In the genomic region with DNA sequence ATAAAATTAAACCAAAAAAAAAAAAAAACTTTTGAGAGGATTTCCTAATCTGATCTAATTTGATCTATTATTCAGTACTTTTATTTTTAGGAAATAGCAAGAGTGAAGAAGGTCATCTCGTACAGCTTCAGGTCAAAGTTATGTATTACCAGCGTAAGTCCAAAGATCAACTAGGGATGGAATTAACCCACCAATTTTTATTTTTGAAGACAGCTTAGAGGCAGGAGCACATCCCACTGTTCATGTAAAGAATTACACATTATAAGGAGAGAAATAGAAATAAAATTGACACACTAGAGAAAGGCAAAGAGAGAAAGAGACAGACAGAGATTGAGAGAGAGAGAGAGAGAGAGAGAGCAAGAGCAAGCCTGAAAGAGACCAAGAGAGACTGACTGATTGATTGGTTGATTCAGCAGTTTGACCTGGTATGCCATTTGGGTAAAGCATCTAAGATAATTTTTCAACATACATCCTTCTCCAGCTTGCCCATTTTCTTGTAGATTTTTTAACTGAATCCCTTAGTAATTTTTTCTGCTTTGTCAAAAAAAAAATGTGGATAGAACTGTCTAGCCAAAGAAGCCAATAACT, we compare ENCODE assay signal across 25 cellular contexts. TPM values are rescaled to one million over a fixed set of nuclear protein-coding genes. Genes with fewer than 3 reads are reported as not detected.
DNase-seq lines count a peak whose midpoint lies in the region; ATAC-seq lines count a peak whose summit lies in the region.
"Had no signal": no experiment of that assay in that cellular context is flagged by ENCODE, and none has a peak within 500 bp of the region (broad histone marks: within the 10 kb centered on the region; RNA-seq: fewer than 3 reads in every experiment).

No MANE protein-coding gene starts in this region.

- no peak for DNase-seq in activated naive CD4-positive, alpha-beta T cell treated with anti-CD3 and anti-CD28 coated beads for 36 hours
- DNase-seq in activated naive CD4-positive, alpha-beta T cell treated with anti-CD3 and anti-CD28 coated beads, Interleukin-2, amount 10 ng/mL, durations not matched to agents 7 days and 5 days: no peak
- DNase-seq in T-helper 17 cell: no peak
- DNase-seq in left colon: no peak
- DNase-seq in stimulated activated naive B cell treated with anti-CD40 and anti-IgM and Interleukin-4, amounts not matched to agents 10 μg/mL and 1 μg/mL and 100 μg/mL, for 72 hours: no peak
- DNase-seq: activated CD4-positive, alpha-beta T cell treated with anti-CD3 and anti-CD28 coated beads, Interleukin-2, amount 50 U/mL, for 48 hours; activated naive CD4-positive, alpha-beta T cell treated with anti-CD3 and anti-CD28 coated beads, Interleukin-2, amount 50 U/mL, for 16 hours; effector CD8-positive, alpha-beta T cell; H7; KBM-7; mammary epithelial cell; NCI-H146; NCI-H2171; NCI-H524; pancreas; Peyer's patch had no signal

- intact Hi-C loops in activated naive CD4-positive, alpha-beta T cell treated with anti-CD3 and anti-CD28 coated beads for 36 hours (cut with micrococcal nuclease): no loop called here
- intact Hi-C loops in left colon (cut with DNase I, micrococcal nuclease): no loop called here

- no peak for ATAC-seq in T-helper 17 cell
- ATAC-seq in left colon: peak; percentile 41
- no peak for ATAC-seq in stimulated activated naive B cell treated with anti-CD40 and anti-IgM and Interleukin-4, amounts not matched to agents 10 μg/mL and 1 μg/mL and 100 μg/mL, for 72 hours (replicated peaks)
- ATAC-seq in HG03175 (IDR thresholded peaks at IDR 0.05; ENCODE audit: unreplicated experiment): no peak
- no peak for ATAC-seq in HG02840 (IDR thresholded peaks at IDR 0.05; ENCODE audit: low FRiP score, unreplicated experiment)
- ATAC-seq in GM19023 (IDR thresholded peaks at IDR 0.05; ENCODE audit: unreplicated experiment): no peak
- ATAC-seq: esophagus mucosa, gastroesophageal sphincter, sciatic nerve, WTC11 had no signal

- peaks cover 3% of the 10 kb centered on the region for H3K36me3 Mint-ChIP-seq in activated naive CD4-positive, alpha-beta T cell treated with anti-CD3 and anti-CD28 coated beads for 36 hours (ENCODE audit: low read depth)
- peaks cover 27% of the 10 kb centered on the region for H3K36me3 Mint-ChIP-seq in activated naive CD4-positive, alpha-beta T cell treated with anti-CD3 and anti-CD28 coated beads, Interleukin-2, amount 10 ng/mL, durations not matched to agents 7 days and 5 days
- peaks cover 3% of the 10 kb centered on the region for H3K36me3 Mint-ChIP-seq in T-helper 17 cell (ENCODE audit: low read depth)
- peaks cover 15 to 48% of the 10 kb centered on the region in 2 donors for H3K36me3 Mint-ChIP-seq in stimulated activated naive B cell treated with anti-CD40 and anti-IgM and Interleukin-4, amounts not matched to agents 10 μg/mL and 1 μg/mL and 100 μg/mL, for 72 hours
- H3K36me3 Mint-ChIP-seq: WTC11 had no signal

- CTCF ChIA-PET in activated naive CD4-positive, alpha-beta T cell treated with anti-CD3 and anti-CD28 coated beads for 36 hours (lab: Charles Lee): interaction anchor here (0.6 to 1.2 kb wide), 4 partner anchors 12 to 219 kb away, joined by 3 to 6 read pairs (median 4); no protein-coding TSS in a partner anchor
- CTCF ChIA-PET in activated naive CD4-positive, alpha-beta T cell treated with anti-CD3 and anti-CD28 coated beads, Interleukin-2, amount 10 ng/mL, durations not matched to agents 7 days and 5 days (lab: Charles Lee): interaction anchor here (0.7 kb wide), 1 partner anchor 9 kb away, joined by 4 read pairs; no protein-coding TSS in a partner anchor

- peak overlapping the region; percentile 37 for H3K27ac Mint-ChIP-seq in activated naive CD4-positive, alpha-beta T cell treated with anti-CD3 and anti-CD28 coated beads for 36 hours
- H3K27ac Mint-ChIP-seq in activated naive CD4-positive, alpha-beta T cell treated with anti-CD3 and anti-CD28 coated beads, Interleukin-2, amount 10 ng/mL, durations not matched to agents 7 days and 5 days: no peak overlapping the region
- peak overlapping the region; percentile 72 for H3K27ac Mint-ChIP-seq in T-helper 17 cell
- peak overlapping the region; percentile 1 for H3K27ac Mint-ChIP-seq in stimulated activated naive B cell treated with anti-CD40 and anti-IgM and Interleukin-4, amounts not matched to agents 10 μg/mL and 1 μg/mL and 100 μg/mL, for 72 hours
- H3K27ac Mint-ChIP-seq: WTC11 had no signal

- H3K4me3 Mint-ChIP-seq in activated naive CD4-positive, alpha-beta T cell treated with anti-CD3 and anti-CD28 coated beads for 36 hours: no peak overlapping the region
- no peak overlapping the region for H3K4me3 Mint-ChIP-seq in activated naive CD4-positive, alpha-beta T cell treated with anti-CD3 and anti-CD28 coated beads, Interleukin-2, amount 10 ng/mL, durations not matched to agents 7 days and 5 days
- H3K4me3 Mint-ChIP-seq in T-helper 17 cell: no peak overlapping the region
- no peak overlapping the region for H3K4me3 Mint-ChIP-seq in stimulated activated naive B cell treated with anti-CD40 and anti-IgM and Interleukin-4, amounts not matched to agents 10 μg/mL and 1 μg/mL and 100 μg/mL, for 72 hours
- H3K4me3 Mint-ChIP-seq: WTC11 had no signal

- no peaks in the 10 kb centered on the region for H3K9me3 ChIP-seq in T-helper 17 cell (ENCODE audit: control insufficient read depth, low read length, poor library complexity, severe bottlenecking)
- H3K9me3 ChIP-seq: gastroesophageal sphincter, pancreas, Peyer's patch, upper lobe of left lung had no signal

- no peaks in the 10 kb centered on the region for H3K9me3 Mint-ChIP-seq in activated naive CD4-positive, alpha-beta T cell treated with anti-CD3 and anti-CD28 coated beads for 36 hours
- no peaks in the 10 kb centered on the region for H3K9me3 Mint-ChIP-seq in activated naive CD4-positive, alpha-beta T cell treated with anti-CD3 and anti-CD28 coated beads, Interleukin-2, amount 10 ng/mL, durations not matched to agents 7 days and 5 days
- H3K9me3 Mint-ChIP-seq in stimulated activated naive B cell treated with anti-CD40 and anti-IgM and Interleukin-4, amounts not matched to agents 10 μg/mL and 1 μg/mL and 100 μg/mL, for 72 hours: no peaks in the 10 kb centered on the region
- H3K9me3 Mint-ChIP-seq: WTC11 had no signal

- no peaks in the 10 kb centered on the region for H3K27me3 Mint-ChIP-seq in activated naive CD4-positive, alpha-beta T cell treated with anti-CD3 and anti-CD28 coated beads for 36 hours (ENCODE audit: low read depth)
- H3K27me3 Mint-ChIP-seq in activated naive CD4-positive, alpha-beta T cell treated with anti-CD3 and anti-CD28 coated beads, Interleukin-2, amount 10 ng/mL, durations not matched to agents 7 days and 5 days: no peaks in the 10 kb centered on the region
- no peaks in the 10 kb centered on the region for H3K27me3 Mint-ChIP-seq in T-helper 17 cell
- no peaks in the 10 kb centered on the region for H3K27me3 Mint-ChIP-seq in stimulated activated naive B cell treated with anti-CD40 and anti-IgM and Interleukin-4, amounts not matched to agents 10 μg/mL and 1 μg/mL and 100 μg/mL, for 72 hours

- peaks cover 72% of the 10 kb centered on the region for H3K4me1 Mint-ChIP-seq in activated naive CD4-positive, alpha-beta T cell treated with anti-CD3 and anti-CD28 coated beads for 36 hours (ENCODE audit: low read depth)
- peaks cover 37% of the 10 kb centered on the region for H3K4me1 Mint-ChIP-seq in activated naive CD4-positive, alpha-beta T cell treated with anti-CD3 and anti-CD28 coated beads, Interleukin-2, amount 10 ng/mL, durations not matched to agents 7 days and 5 days
- H3K4me1 Mint-ChIP-seq in T-helper 17 cell: peaks cover 43% of the 10 kb centered on the region
- peaks cover 25 to 54% of the 10 kb centered on the region in 2 donors for H3K4me1 Mint-ChIP-seq in stimulated activated naive B cell treated with anti-CD40 and anti-IgM and Interleukin-4, amounts not matched to agents 10 μg/mL and 1 μg/mL and 100 μg/mL, for 72 hours

RNA-seq across cellular contexts. Expression of a gene that starts 25.1 kb away (rescaled TPM):
- total RNA-seq in activated naive CD4-positive, alpha-beta T cell treated with anti-CD3 and anti-CD28 coated beads for 36 hours: 100 to 1,000 TPM; 123 to 137 TPM
- total RNA-seq in T-helper 17 cell (100 to 1,000 TPM; 185 to 233 TPM), left colon (10 to 100 TPM; 11.9 to 14.0 TPM)
- total RNA-seq: G401 had no signal

Comparison
In these comparisons a context has a peak if more than half of its experiments do, and no peak if none do; other contexts are left out.
1. RNA of a gene that starts 25.1 kb away (total RNA-seq): 185 to 233 TPM in T-helper 17 cell and 123 to 137 TPM in activated naive CD4-positive, alpha-beta T cell treated with anti-CD3 and anti-CD28 coated beads for 36 hours; 11.9 to 14.0 TPM in left colon; every median in the first group is over 4 times any median in the second.